Comparison of ENCODE assay signal across 22 cellular contexts in the genomic region with DNA sequence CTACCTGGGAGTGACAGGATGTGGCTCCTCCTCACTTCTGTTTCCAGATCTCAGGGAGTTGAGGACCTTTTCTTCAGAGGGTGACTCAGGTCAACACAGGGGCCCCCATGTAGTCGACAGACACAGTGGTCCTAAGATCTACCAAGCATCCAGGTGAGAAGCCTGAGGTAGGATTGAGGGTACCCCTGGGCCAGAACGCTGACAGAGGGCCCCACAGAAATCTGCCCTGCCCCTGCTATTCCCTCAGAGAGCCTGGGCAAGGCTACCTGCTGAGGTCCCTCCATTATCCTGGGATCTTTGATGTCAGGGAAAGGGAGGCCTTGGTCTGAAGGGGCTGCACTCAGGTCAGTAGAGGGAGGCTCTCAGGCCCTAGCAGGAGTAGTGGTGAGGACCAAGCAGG. TPM values are rescaled to one million over a fixed set of nuclear protein-coding genes. Genes with fewer than 3 reads are reported as not detected.
DNase-seq lines count a peak whose midpoint lies in the region; ATAC-seq, FAIRE-seq and TF ChIP-seq lines count a peak whose summit lies in the region.
"Had no signal": no experiment of that assay in that cellular context is flagged by ENCODE, and none has a peak within 500 bp of the region (broad histone marks: within the 10 kb centered on the region; RNA-seq: fewer than 3 reads in every experiment).

No MANE protein-coding gene starts in this region.

- no peak overlapping the region for H2AFZ ChIP-seq in PC-9
- H2AFZ ChIP-seq: GM23338 had no signal

- H3K27ac Mint-ChIP-seq in osteocyte (ENCODE audit: unreplicated experiment), result no peak overlapping the region
- H3K27ac Mint-ChIP-seq: CD4-positive, alpha-beta memory T cell; GM23338; H9 had no signal

- ATAC-seq in lower lobe of right lung, result no peak
- ATAC-seq in GM19463 (IDR thresholded peaks at IDR 0.05; ENCODE audit: unreplicated experiment), result no peak
- ATAC-seq: GM12878, GM23338, HCT116 had no signal

- TF ChIP-seq CTCF in PC-9 (conservative IDR thresholded peaks at IDR 0.05) (no peak), kidney (IDR thresholded peaks at IDR 0.05; ENCODE audit: borderline replicate concordance, extremely low read depth, insufficient read depth) (no peak), osteocyte (IDR thresholded peaks at IDR 0.05) (no peak), lower lobe of right lung (IDR thresholded peaks at IDR 0.05) (no peak)

- H3K4me1 ChIP-seq in PC-9 (replicated peaks; ENCODE audit: insufficient read depth), result peaks cover 10% of the 10 kb centered on the region; the same call in 1 of the 2 replicates
- H3K4me1 ChIP-seq in kidney (ENCODE audit: control insufficient read depth in 1 of 2, insufficient read depth in 1 of 2, low read depth in 1 of 2, low read length in 2 of 2), result no peaks in the 10 kb centered on the region
- H3K4me1 ChIP-seq in lower lobe of right lung, result no peaks in the 10 kb centered on the region

- H3K36me3 ChIP-seq in PC-9 (ENCODE audit: low read depth), result 0 out of 2 replicates have a peak, but pooled peaks cover 3% of the 10 kb centered on the region
- no peaks in the 10 kb centered on the region for H3K36me3 ChIP-seq in kidney (ENCODE audit: control insufficient read depth in 1 of 2, insufficient read depth in 2 of 2, low read length in 2 of 2)
- H3K36me3 ChIP-seq in lower lobe of right lung, result no peaks in the 10 kb centered on the region

- CTCF ChIA-PET in PC-9 (lab: Charles Lee), result no interaction called here

- DNase-seq in PC-9 (no peak), kidney (peak; percentile 18), osteocyte (ENCODE audit: extremely low spot score, unreplicated experiment) (peak; percentile 64), NCI-H1436 (lab: John Stamatoyannopoulos, UW) (no peak), lower lobe of right lung (no peak)
- DNase-seq: C1 segment of cervical spinal cord; Calu3; CD4-positive, alpha-beta memory T cell; COR-L47; DMS53; DMS79 treated with DMSO at 0.1 percent for 48 hours; GF-D8; H9 had no signal

- H3K4me2 ChIP-seq in PC-9, result peak overlapping the region; percentile 71
- H3K4me2 ChIP-seq: GM23338 had no signal

- no peak overlapping the region for H3K4me3 Mint-ChIP-seq in osteocyte (ENCODE audit: unreplicated experiment)
- H3K4me3 Mint-ChIP-seq: CD4-positive, alpha-beta memory T cell; GM23338; H9 had no signal

- H3K27ac ChIP-seq in PC-9 (no peak overlapping the region), kidney (ENCODE audit: low read depth in 2 of 2, low read length in 2 of 2) (no peak overlapping the region), lower lobe of right lung (no peak overlapping the region)

- H3K4me1 Mint-ChIP-seq in osteocyte (ENCODE audit: unreplicated experiment), result no peaks in the 10 kb centered on the region
- H3K4me1 Mint-ChIP-seq: CD4-positive, alpha-beta memory T cell; GM23338; H9 had no signal

- peaks cover 4% of the 10 kb centered on the region; the same call in 1 of the 2 replicates for H4K20me1 ChIP-seq in PC-9 (ENCODE audit: insufficient read depth)

- peaks cover 43% of the 10 kb centered on the region for H3K79me2 ChIP-seq in PC-9 (ENCODE audit: low read depth)

- H3K9me2 ChIP-seq in PC-9 (ENCODE audit: insufficient read depth), result no peaks in the 10 kb centered on the region

- intact Hi-C loops in PC-9 (cut with micrococcal nuclease; ENCODE audit: unreplicated experiment), result no loop called here
- intact Hi-C loops in kidney (cut with DNase I), result no loop called here
- intact Hi-C loops in lower lobe of right lung (cut with DNase I), result no loop called here

- H3K9ac ChIP-seq in kidney (ENCODE audit: low read length in 2 of 2), result no peak overlapping the region

- no peaks in the 10 kb centered on the region for H3K27me3 Mint-ChIP-seq in osteocyte (ENCODE audit: unreplicated experiment)

- H3K9me3 ChIP-seq in PC-9 (ENCODE audit: insufficient read depth, low read depth) (no peaks in the 10 kb centered on the region), kidney (ENCODE audit: control insufficient read depth in 1 of 2, low read length in 2 of 2) (no peaks in the 10 kb centered on the region), lower lobe of right lung (no peaks in the 10 kb centered on the region)

- FAIRE-seq in kidney (lab: Jason Lieb, UNC), result no peak
- FAIRE-seq: GM12878, GM19239 had no signal

- POLR2A ChIA-PET in PC-9 (lab: Charles Lee; ENCODE audit: unreplicated experiment), result no interaction called here

- no peaks in the 10 kb centered on the region for H3K36me3 Mint-ChIP-seq in osteocyte (ENCODE audit: unreplicated experiment)
- H3K36me3 Mint-ChIP-seq: CD4-positive, alpha-beta memory T cell had no signal

- peak overlapping the region; percentile 62; the same call in 1 of the 2 replicates for H3K4me3 ChIP-seq in PC-9
- H3K4me3 ChIP-seq in kidney (ENCODE audit: low read length in 2 of 2), result no peak overlapping the region
- no peak overlapping the region for H3K4me3 ChIP-seq in lower lobe of right lung
- H3K4me3 ChIP-seq: GM12878, GM23338 had no signal

- peaks cover 8% of the 10 kb centered on the region for H3K9me3 Mint-ChIP-seq in osteocyte (ENCODE audit: unreplicated experiment)
- H3K9me3 Mint-ChIP-seq: GM23338 had no signal

- no peaks in the 10 kb centered on the region for H3F3A ChIP-seq in PC-9 (ENCODE audit: insufficient read depth, low read depth)

- H3K27me3 ChIP-seq in PC-9 (ENCODE audit: insufficient read depth, low read depth), result no peaks in the 10 kb centered on the region; the same call in 1 of the 2 replicates
- H3K27me3 ChIP-seq in lower lobe of right lung (ENCODE audit: low read depth), result no peaks in the 10 kb centered on the region

- BruUV-seq in PC-9 (replicated peaks; lab: Mats Ljungman, UMichigan), result no TSS peak

RNA-seq across cellular contexts. Expression of gene MAGEA12, which starts 1.5 kb away (rescaled TPM):
- total RNA-seq in PC-9 (2021) (17.2 and 24.2 TPM in 2 replicates), kidney (not detected), osteocyte (not detected in 2 replicates), lower lobe of right lung (not detected)
- polyA plus RNA-seq in kidney (ENCODE audit: insufficient read depth, low read depth, low replicate concordance), result not detected
- total RNA-seq: A673; Calu3; CD4-positive, alpha-beta memory T cell; G401; GM12878; H9 had no signal
- polyA plus RNA-seq: BJ; CD4-positive, alpha-beta memory T cell had no signal

RNA-seq across cellular contexts. Expression of gene CSAG1, which starts 1.6 kb away (rescaled TPM):
- 33.2 and 36.5 TPM in 2 replicates for total RNA-seq in PC-9 (2021)
- total RNA-seq in kidney, result not detected
- polyA plus RNA-seq in kidney (ENCODE audit: insufficient read depth, low read depth, low replicate concordance), result not detected
- total RNA-seq in osteocyte, result not detected in 2 replicates
- not detected for total RNA-seq in lower lobe of right lung
- total RNA-seq: A172; A673; Calu3; CD4-positive, alpha-beta memory T cell; G401; GM12878; GM23338; H9 had no signal
- polyA plus RNA-seq: BJ; CD4-positive, alpha-beta memory T cell had no signal

RNA-seq across cellular contexts. Expression of gene MAGEA2, which starts 18.5 kb away (rescaled TPM):
- total RNA-seq in PC-9 (2021) (16.2 and 18.7 TPM in 2 replicates), kidney (not detected), osteocyte (not detected in 2 replicates), lower lobe of right lung (not detected)
- not detected for polyA plus RNA-seq in kidney (ENCODE audit: insufficient read depth, low read depth, low replicate concordance)
- total RNA-seq: A673; Calu3; CD4-positive, alpha-beta memory T cell; G401; GM12878 had no signal
- polyA plus RNA-seq: BJ; CD4-positive, alpha-beta memory T cell had no signal

RNA-seq across cellular contexts. Expression of gene MAGEA2B, which starts 20.7 kb away (rescaled TPM):
- total RNA-seq in PC-9 (2021), result 30.1 and 35.3 TPM in 2 replicates
- total RNA-seq in kidney, result not detected
- polyA plus RNA-seq in kidney (ENCODE audit: insufficient read depth, low read depth, low replicate concordance), result not detected
- not detected in 2 replicates for total RNA-seq in osteocyte
- not detected for total RNA-seq in lower lobe of right lung
- total RNA-seq: A172; A673; Calu3; CD4-positive, alpha-beta memory T cell; G401; GM12878; H9 had no signal
- polyA plus RNA-seq: BJ; CD4-positive, alpha-beta memory T cell; GM12878 had no signal

RNA-seq across cellular contexts. Expression of gene CSAG3, which starts 23.9 kb away (rescaled TPM):
- total RNA-seq in PC-9 (2021) (41.6 and 52.9 TPM in 2 replicates), kidney (not detected), osteocyte (not detected in 2 replicates), lower lobe of right lung (not detected)
- polyA plus RNA-seq in kidney (ENCODE audit: insufficient read depth, low read depth, low replicate concordance), result not detected
- total RNA-seq: A172; A673; Calu3; CD4-positive, alpha-beta memory T cell; G401; GM23338; H9 had no signal
- polyA plus RNA-seq: BJ; CD4-positive, alpha-beta memory T cell had no signal

Comparison
In these comparisons a context has a peak if more than half of its experiments do, and no peak if none do; other contexts are left out.
1. DNase-seq: peak in kidney (single experiment) and osteocyte (single experiment); none in PC-9 (0 of 2), NCI-H1436 (single experiment) and lower lobe of right lung (single experiment).
2. RNA of gene MAGEA12, which starts 1.5 kb away (total RNA-seq): 17.2 to 24.2 TPM in PC-9; not detected in kidney (single experiment), not detected in osteocyte and not detected in lower lobe of right lung (single experiment); every median in the first group is over 10 times any median in the second.
3. RNA of gene CSAG1, which starts 1.6 kb away (total RNA-seq): 33.2 to 36.5 TPM in PC-9; not detected in kidney (single experiment), not detected in osteocyte and not detected in lower lobe of right lung (single experiment); every median in the first group is over 10 times any median in the second.
4. RNA of gene MAGEA2, which starts 18.5 kb away (total RNA-seq): 16.2 to 18.7 TPM in PC-9; not detected in kidney (single experiment), not detected in osteocyte and not detected in lower lobe of right lung (single experiment); every median in the first group is over 10 times any median in the second.